ENCODE assay signal across 27 cellular contexts in the genomic region with DNA sequence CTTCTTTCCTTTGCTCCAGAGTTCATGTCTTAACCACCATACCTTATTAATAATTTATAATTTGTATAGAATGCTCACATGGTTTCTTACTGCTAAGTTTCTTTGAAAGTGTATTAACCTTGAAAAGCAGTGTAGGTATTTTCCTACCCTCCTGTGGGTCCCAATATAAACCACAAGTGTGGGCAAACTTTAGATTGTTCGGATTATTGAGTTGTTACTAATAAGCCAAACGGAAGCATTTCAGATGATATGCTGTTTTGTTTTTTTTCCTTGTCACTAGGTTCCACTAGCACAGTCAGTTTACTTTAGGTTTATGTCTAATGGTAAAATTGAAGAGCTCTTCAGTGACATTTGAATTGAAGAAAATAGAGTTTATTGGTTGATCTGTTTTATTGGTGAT. TPM values are rescaled to one million over a fixed set of nuclear protein-coding genes. Genes with fewer than 3 reads are reported as not detected.
A peak's percentile ranks its signal among the peaks of the same experiment; 100 is the strongest.
DNase-seq lines count a peak whose midpoint lies in the region; ATAC-seq, FAIRE-seq and TF ChIP-seq lines count a peak whose summit lies in the region.
"Had no signal": no experiment of that assay in that cellular context is flagged by ENCODE, and none has a peak within 500 bp of the region (broad histone marks: within the 10 kb centered on the region; RNA-seq: fewer than 3 reads in every experiment).

No MANE protein-coding gene starts in this region.

- H3K9me2 ChIP-seq in hepatocyte (replicated peaks; ENCODE audit: insufficient read depth): no peaks in the 10 kb centered on the region
- H3K9me2 ChIP-seq: SK-N-SH had no signal

- peaks cover 42% of the 10 kb centered on the region for H3K36me3 Mint-ChIP-seq in astrocyte (ENCODE audit: low read depth, unreplicated experiment)
- H3K36me3 Mint-ChIP-seq in WTC11: peaks cover 86% of the 10 kb centered on the region
- H3K36me3 Mint-ChIP-seq in Calu3 (ENCODE audit: insufficient read depth, unreplicated experiment): peaks cover 67% of the 10 kb centered on the region

- WGBS in hepatocyte (ENCODE audit: low lambda C conversion rate, missing lambda C conversion rate): 98% methylated on average over 2 of the region's 2 CpGs

- TF ChIP-seq CTCF in astrocyte (IDR thresholded peaks at IDR 0.05; ENCODE audit: insufficient read depth, low read depth, low read length) (no peak), WTC11 (IDR thresholded peaks at IDR 0.05) (no peak), hepatocyte (IDR thresholded peaks at IDR 0.05; ENCODE audit: poor library complexity) (no peak), Calu3 (IDR thresholded peaks at IDR 0.05; ENCODE audit: unreplicated experiment) (no peak)

- H3K9me3 Mint-ChIP-seq in astrocyte (ENCODE audit: unreplicated experiment) (peaks cover 17% of the 10 kb centered on the region), WTC11 (peaks cover 30% of the 10 kb centered on the region), Calu3 (ENCODE audit: low read depth, unreplicated experiment) (peaks cover 5% of the 10 kb centered on the region)

- no peak overlapping the region for H3K4me3 Mint-ChIP-seq in astrocyte (ENCODE audit: unreplicated experiment)
- no peak overlapping the region for H3K4me3 Mint-ChIP-seq in WTC11
- H3K4me3 Mint-ChIP-seq in Calu3 (ENCODE audit: low read depth, unreplicated experiment): no peak overlapping the region
- H3K4me3 Mint-ChIP-seq: CD8-positive, alpha-beta memory T cell; H9; HFFc6 had no signal

- no peak overlapping the region for H3K9ac ChIP-seq in astrocyte (ENCODE audit: low read length)
- H3K9ac ChIP-seq: SK-N-SH had no signal

- peak overlapping the region; percentile 69 for H3K27ac Mint-ChIP-seq in astrocyte (ENCODE audit: unreplicated experiment)
- H3K27ac Mint-ChIP-seq in WTC11: no peak overlapping the region
- no peak overlapping the region for H3K27ac Mint-ChIP-seq in Calu3 (ENCODE audit: unreplicated experiment)
- H3K27ac Mint-ChIP-seq: CD8-positive, alpha-beta memory T cell; H9; HFFc6 had no signal

- H3K27me3 ChIP-seq in astrocyte (ENCODE audit: insufficient read depth, low read length) (no peaks in the 10 kb centered on the region), hepatocyte (no peaks in the 10 kb centered on the region)

- H2AFZ ChIP-seq in astrocyte (ENCODE audit: low read depth, low read length) (no peak overlapping the region), hepatocyte (no peak overlapping the region)

- peaks cover 4% of the 10 kb centered on the region for H4K20me1 ChIP-seq in astrocyte (ENCODE audit: insufficient read depth, low read length)
- no peaks in the 10 kb centered on the region for H4K20me1 ChIP-seq in hepatocyte (ENCODE audit: insufficient read depth, poor library complexity, severe bottlenecking)

- H3K27me3 Mint-ChIP-seq in astrocyte (ENCODE audit: low read depth, unreplicated experiment) (no peaks in the 10 kb centered on the region), WTC11 (ENCODE audit: low read depth) (no peaks in the 10 kb centered on the region), Calu3 (ENCODE audit: unreplicated experiment) (no peaks in the 10 kb centered on the region)
- H3K27me3 Mint-ChIP-seq: CD8-positive, alpha-beta memory T cell had no signal

- H3K4me1 ChIP-seq in astrocyte (ENCODE audit: insufficient read depth, low read length): no peaks in the 10 kb centered on the region
- H3K4me1 ChIP-seq in hepatocyte (ENCODE audit: insufficient read depth): no peaks in the 10 kb centered on the region

- H3K36me3 ChIP-seq in astrocyte (ENCODE audit: insufficient read depth, low read length) (peaks cover 71% of the 10 kb centered on the region), hepatocyte (replicated peaks; ENCODE audit: insufficient read depth, low read depth) (peaks cover 28% of the 10 kb centered on the region)

- peak overlapping the region; percentile 21 for H3K27ac ChIP-seq in astrocyte (ENCODE audit: low read depth, low read length)
- H3K27ac ChIP-seq in hepatocyte: no peak overlapping the region
- H3K27ac ChIP-seq: C4-2B had no signal

- CTCF ChIA-PET in WTC11 (lab: Charles Lee): interaction anchor here (1.0 kb wide), 1 partner anchor 11 kb away, joined by 4 read pairs; a partner anchor contains a TSS
- CTCF ChIA-PET in Calu3 (lab: Charles Lee): no interaction called here

- no TSS peak for BruUV-seq in Calu3 (replicated peaks; lab: Mats Ljungman, UMichigan)

- H3K4me3 ChIP-seq in astrocyte (ENCODE audit: insufficient read depth, low read depth, low read length) (no peak overlapping the region), hepatocyte (no peak overlapping the region)

- H3K4me1 Mint-ChIP-seq in astrocyte (ENCODE audit: low read depth, unreplicated experiment) (no peaks in the 10 kb centered on the region), WTC11 (no peaks in the 10 kb centered on the region), Calu3 (ENCODE audit: low read depth, unreplicated experiment) (no peaks in the 10 kb centered on the region)
- H3K4me1 Mint-ChIP-seq: H9 had no signal

- no peak for ATAC-seq in WTC11

- peaks cover 18% of the 10 kb centered on the region for H3K9me3 ChIP-seq in astrocyte (ENCODE audit: insufficient read depth, low read depth, low read length)
- H3K9me3 ChIP-seq in hepatocyte (ENCODE audit: low read depth): peaks cover 39% of the 10 kb centered on the region

- no peak for FAIRE-seq in astrocyte (lab: Jason Lieb, UNC)
- FAIRE-seq: D721Med, HTR-8/SVneo had no signal

- H3K79me2 ChIP-seq in astrocyte (ENCODE audit: insufficient read depth, low read length) (peaks cover 4% of the 10 kb centered on the region), hepatocyte (peaks cover 3% of the 10 kb centered on the region)

- intact Hi-C loops in Calu3 (cut with micrococcal nuclease; ENCODE audit: unreplicated experiment): no loop called here

- H3K4me2 ChIP-seq in astrocyte (ENCODE audit: low read length) (no peak overlapping the region), hepatocyte (no peak overlapping the region)
- H3K4me2 ChIP-seq: SK-N-SH had no signal

- POLR2A ChIA-PET in WTC11 (lab: Charles Lee): no interaction called here

- peak; percentile 15 for DNase-seq in EL
- DNase-seq in astrocyte (ENCODE audit: low read depth): peak; percentile 46
- peak; percentile 53 for DNase-seq in glomerular visceral epithelial cell (ENCODE audit: extremely low spot score)
- peak; percentile 51 for DNase-seq in renal cortical epithelial cell (ENCODE audit: low read depth)
- no peak for DNase-seq in occipital lobe (lab: John Stamatoyannopoulos, UW)
- DNase-seq in WTC11 (ENCODE audit: low spot score): no peak
- DNase-seq in hepatocyte (ENCODE audit: low spot score): no peak
- no peak for DNase-seq in Calu3
- DNase-seq: CD8-positive, alpha-beta memory T cell; DMS53; H9; HFFc6; KG1; MV-4-11; NCI-H1105 treated with DMSO at 0.1 percent for 48 hours; NCI-H2081; NCI-H2171; NCI-H345; NCI-H524; NCI-H774; NK-92 treated with Interleukin-12 subunit alpha and Interleukin-12 subunit beta, amount 100 ng/mL, for 24 hours; SIG-M5; SK-N-SH had no signal

TF ChIP-seq in WTC11, 78 proteins besides CTCF, POLR2A, EP300 and RAD21 (continues in another document):
- TF ChIP-seq, protein P1, sequence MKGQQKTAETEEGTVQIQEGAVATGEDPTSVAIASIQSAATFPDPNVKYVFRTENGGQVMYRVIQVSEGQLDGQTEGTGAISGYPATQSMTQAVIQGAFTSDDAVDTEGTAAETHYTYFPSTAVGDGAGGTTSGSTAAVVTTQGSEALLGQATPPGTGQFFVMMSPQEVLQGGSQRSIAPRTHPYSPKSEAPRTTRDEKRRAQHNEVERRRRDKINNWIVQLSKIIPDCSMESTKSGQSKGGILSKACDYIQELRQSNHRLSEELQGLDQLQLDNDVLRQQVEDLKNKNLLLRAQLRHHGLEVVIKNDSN (CRISPR knock-in tag; IDR thresholded peaks at IDR 0.05): no peak
- TF ChIP-seq GABPB1 (CRISPR knock-in tag; IDR thresholded peaks at IDR 0.05) (no peak), TEAD4 (CRISPR knock-in tag; IDR thresholded peaks at IDR 0.05) (no peak), MXD4 (CRISPR knock-in tag; IDR thresholded peaks at IDR 0.05; ENCODE audit: borderline replicate concordance) (no peak), EMX1 (CRISPR knock-in tag; IDR thresholded peaks at IDR 0.05) (no peak), ZNF396 (CRISPR knock-in tag; IDR thresholded peaks at IDR 0.05; ENCODE audit: borderline replicate concordance) (no peak)

RNA-seq across cellular contexts. Expression of a gene that starts 10.2 kb away (rescaled TPM):
- 138 and 146 TPM in 2 replicates for total RNA-seq in astrocyte
- 150 and 257 TPM in 2 replicates for total RNA-seq in renal cortical epithelial cell
- total RNA-seq in occipital lobe: 79.9 TPM
- 221 to 245 TPM (median 222 TPM) in 3 replicates for total RNA-seq in WTC11 (2021)
- total RNA-seq in hepatocyte: 153 and 186 TPM in 2 replicates
- polyA plus RNA-seq in hepatocyte: 212 and 220 TPM in 2 replicates
- 162 and 164 TPM in 2 replicates for total RNA-seq in Calu3 (2022)

RNA-seq across cellular contexts. Expression of a gene that starts 15.5 kb away (rescaled TPM):
- total RNA-seq in astrocyte (1.00 and 1.2 TPM in 2 replicates), renal cortical epithelial cell (2.3 TPM in 1 of 2 replicates, not detected in the other), occipital lobe (2.5 TPM), WTC11 (2021) (0.71 to 1.5 TPM (median 1.2 TPM) in 3 replicates), hepatocyte (0.87 and 1.3 TPM in 2 replicates), Calu3 (2022) (2.8 and 3.8 TPM in 2 replicates)
- not detected in 2 replicates for polyA plus RNA-seq in hepatocyte
- total RNA-seq: A172 had no signal
- polyA plus RNA-seq: CD8-positive, alpha-beta memory T cell; SK-N-SH had no signal

RNA-seq across cellular contexts. Expression of a gene that starts 28.1 kb away (rescaled TPM):
- 1.1 and 1.2 TPM in 2 replicates for total RNA-seq in astrocyte
- total RNA-seq in renal cortical epithelial cell: 1.8 TPM in 1 of 2 replicates, not detected in the other
- total RNA-seq in occipital lobe: 4.5 TPM
- total RNA-seq in WTC11 (2021): 0.41 to 1.1 TPM (median 0.72 TPM) in 3 replicates
- 1.9 and 2.6 TPM in 2 replicates for total RNA-seq in hepatocyte
- not detected in 2 replicates for polyA plus RNA-seq in hepatocyte
- 2.4 and 3.0 TPM in 2 replicates for total RNA-seq in Calu3 (2022)
- polyA plus RNA-seq: CD8-positive, alpha-beta memory T cell had no signal

RNA-seq across cellular contexts. Expression of a gene that starts 40.2 kb away (rescaled TPM):
- total RNA-seq in astrocyte (not detected in 2 replicates), renal cortical epithelial cell (under 0.01 TPM in 1 of 2 replicates, not detected in the other), occipital lobe (0.16 TPM), WTC11 (2021) (0.04 to 0.07 TPM in 2 of 3 replicates, not detected in the other), hepatocyte (3.6 and 3.7 TPM in 2 replicates), Calu3 (2022) (not detected in 2 replicates)
- polyA plus RNA-seq in hepatocyte: 0.60 and 0.89 TPM in 2 replicates
- total RNA-seq: A172; CD8-positive, alpha-beta memory T cell; H9; HFFc6 had no signal
- polyA plus RNA-seq: CD8-positive, alpha-beta memory T cell; SK-N-SH had no signal

RNA-seq across cellular contexts. Expression of a gene that starts 41.6 kb away (rescaled TPM):
- total RNA-seq in astrocyte (1.3 and 1.5 TPM in 2 replicates), renal cortical epithelial cell (0.69 and 1.8 TPM in 2 replicates), occipital lobe (3.4 TPM), WTC11 (2021) (0.90 to 1.8 TPM (median 1.4 TPM) in 3 replicates), hepatocyte (4.4 and 5.1 TPM in 2 replicates), Calu3 (2022) (3.0 and 3.6 TPM in 2 replicates)
- 1.5 and 1.6 TPM in 2 replicates for polyA plus RNA-seq in hepatocyte
- total RNA-seq: A172 had no signal
- polyA plus RNA-seq: CD8-positive, alpha-beta memory T cell had no signal

Comparison
In these comparisons a context has a peak if more than half of its experiments do, and no peak if none do; other contexts are left out.
1. DNase-seq: peak in EL (single experiment), astrocyte (single experiment), glomerular visceral epithelial cell (single experiment) and renal cortical epithelial cell (single experiment); none in occipital lobe (single experiment), WTC11 (single experiment), hepatocyte (single experiment) and Calu3 (single experiment).